In genomic region chr1:200041337-200042118, GRCh38 we compare ENCODE assay signal across 11 cellular contexts. TPM values are rescaled to one million over a fixed set of nuclear protein-coding genes. Genes with fewer than 3 reads are reported as not detected.
DNase-seq lines count a peak whose midpoint lies in the region; ATAC-seq, FAIRE-seq and TF ChIP-seq lines count a peak whose summit lies in the region.
"Had no signal": no experiment of that assay in that cellular context is flagged by ENCODE, and none has a peak within 500 bp of the region (broad histone marks: within the 10 kb centered on the region; RNA-seq: fewer than 3 reads in every experiment).

No MANE protein-coding gene starts in this region.

- peaks cover 7% of the 10 kb centered on the region; the same call in 1 of the 2 replicates for H3K4me1 ChIP-seq in ES-I3 (ENCODE audit: insufficient read depth, low read length)

- peak overlapping the region; percentile 49 for H3K4me3 ChIP-seq in retinal pigment epithelial cell (ENCODE audit: low read length)

- intact Hi-C loops in left colon (cut with DNase I, micrococcal nuclease) = no loop called here

- no peak for TF ChIP-seq CTCF in retinal pigment epithelial cell (conservative IDR thresholded peaks at IDR 0.05; ENCODE audit: low read depth, low read length)

- no peaks in the 10 kb centered on the region for H3K9me3 ChIP-seq in ES-I3 (ENCODE audit: control insufficient read depth, insufficient read depth, low read length)

- H3K9ac ChIP-seq in ES-I3 (ENCODE audit: low read depth, low read length) = peak overlapping the region; percentile 87; the same call in 1 of the 2 replicates

- no peak for FAIRE-seq in H54 (lab: Jason Lieb, UNC)
- FAIRE-seq: GM19239 had no signal

- no peak for TF ChIP-seq POLR2A in H54 (IDR thresholded peaks at IDR 0.05; ENCODE audit: low read depth, low read length)

- ATAC-seq in left colon (peak; percentile 6), left lobe of liver (no peak)
- ATAC-seq: PC-3 had no signal

- no peaks in the 10 kb centered on the region for H3K36me3 ChIP-seq in ES-I3 (ENCODE audit: insufficient read depth, low read length)

- peak; percentile 44 for DNase-seq in UCSD-AML1 (lab: John Stamatoyannopoulos, UW; ENCODE audit: unreplicated experiment)
- no peak for DNase-seq in left colon
- DNase-seq in retinal pigment epithelial cell (ENCODE audit: low read depth) = no peak
- DNase-seq in HuH-7.5 (ENCODE audit: low spot score) = no peak
- DNase-seq in nucleus accumbens (lab: John Stamatoyannopoulos, UW) = no peak
- DNase-seq in left lobe of liver (ENCODE audit: low spot score) = no peak
- DNase-seq in H54 (ENCODE audit: insufficient read length, low spot score) = no peak
- DNase-seq: CD4-positive, alpha-beta memory T cell; PC-3 had no signal

RNA-seq across cellular contexts. Expression of gene NR5A2, which starts 14.0 kb away (rescaled TPM):
- 10 to 100 TPM; 51.1 to 53.6 TPM for total RNA-seq in left colon
- total RNA-seq in left lobe of liver = 27.9 TPM
- total RNA-seq: CD4-positive, alpha-beta memory T cell had no signal
